Comparison of ENCODE assay signal across 19 cellular contexts in genomic region chr5:27996665-27997064, GRCh38.
DNase-seq lines count a peak whose midpoint lies in the region; ATAC-seq, FAIRE-seq and TF ChIP-seq lines count a peak whose summit lies in the region.
"Had no signal": no experiment of that assay in that cellular context is flagged by ENCODE, and none has a peak within 500 bp of the region (broad histone marks: within the 10 kb centered on the region; RNA-seq: fewer than 3 reads in every experiment).

No MANE protein-coding gene starts in this region.

- no peak overlapping the region for H3K14ac ChIP-seq in neuronal stem cell (ENCODE audit: low read length)

- no peak overlapping the region for H3K18ac ChIP-seq in neuronal stem cell (ENCODE audit: low read length)

- H3K4me3 ChIP-seq in Karpas-422 (ENCODE audit: low read length) (0 out of 2 replicates have a peak overlapping the region, but pooled peaks have one; percentile 14), SU-DHL-6 (ENCODE audit: insufficient read depth, low read length, poor library complexity, severe bottlenecking) (no peak overlapping the region), neuronal stem cell (ENCODE audit: low read length in 2 of 2) (no peak overlapping the region), heart left ventricle (no peak overlapping the region)
- H3K4me3 ChIP-seq: GM23338, HAP-1 had no signal

- TF ChIP-seq CTCF in SU-DHL-6 (IDR thresholded peaks at IDR 0.05; ENCODE audit: insufficient read depth, low read length, poor library complexity, severe bottlenecking) = no peak
- TF ChIP-seq CTCF in heart left ventricle (IDR thresholded peaks at IDR 0.05) = no peak
- no peak for TF ChIP-seq CTCF in GM10266 (IDR thresholded peaks at IDR 0.05; ENCODE audit: control insufficient read depth, insufficient read depth, low read depth, missing control alignments)

- H2AFZ ChIP-seq in Karpas-422 (ENCODE audit: low read length) (no peak overlapping the region), SU-DHL-6 (ENCODE audit: low read depth, low read length, severe bottlenecking) (peak overlapping the region; percentile 62), neuronal stem cell (ENCODE audit: low read length) (peak overlapping the region; percentile 25)

- no peak overlapping the region for H3K23ac ChIP-seq in neuronal stem cell (ENCODE audit: low read depth, low read length, poor library complexity)

- no peaks in the 10 kb centered on the region for H3K4me1 ChIP-seq in Karpas-422 (ENCODE audit: low read length)
- H3K4me1 ChIP-seq in neuronal stem cell (ENCODE audit: control insufficient read depth in 2 of 2, insufficient read depth in 1 of 2, low read depth in 1 of 2, low read length in 2 of 2) = no peaks in the 10 kb centered on the region
- no peaks in the 10 kb centered on the region for H3K4me1 ChIP-seq in heart left ventricle
- H3K4me1 ChIP-seq: HAP-1 had no signal

- DNase-seq in HTR-8/SVneo (ENCODE audit: insufficient read length, low spot score) (no peak), Karpas-422 (peak; percentile 7), neuronal stem cell (ENCODE audit: low spot score) (no peak), DMS153 treated with DMSO at 0.1 percent for 48 hours (lab: John Stamatoyannopoulos, UW; ENCODE audit: unreplicated experiment) (no peak), heart left ventricle (no peak), GM10266 (ENCODE audit: extremely low spot score) (no peak), Right ventricle myocardium superior (no peak)
- DNase-seq: C1 segment of cervical spinal cord; Calu3; CD4-positive, alpha-beta memory T cell; COR-L47; EL; GDM1; HFFc6 had no signal

- H2BK15ac ChIP-seq in neuronal stem cell (ENCODE audit: low read length) = no peak overlapping the region

- no peak overlapping the region for H4K91ac ChIP-seq in neuronal stem cell (ENCODE audit: low read depth, low read length, poor library complexity)

- no peak overlapping the region for H3K4ac ChIP-seq in neuronal stem cell (ENCODE audit: low read length)

- no peak overlapping the region for H3K9ac ChIP-seq in Karpas-422 (ENCODE audit: low read length)
- no peak overlapping the region for H3K9ac ChIP-seq in SU-DHL-6 (ENCODE audit: low read length)
- no peak overlapping the region for H3K9ac ChIP-seq in neuronal stem cell (ENCODE audit: low read depth, low read length, poor library complexity)

- intact Hi-C loops in heart left ventricle (cut with DNase I) (no loop called here), Right ventricle myocardium superior (cut with DNase I) (no loop called here)

- H3K27ac ChIP-seq in Karpas-422 (ENCODE audit: low read length) (no peak overlapping the region), SU-DHL-6 (ENCODE audit: low read depth, low read length) (no peak overlapping the region), neuronal stem cell (replicated peaks; ENCODE audit: low read length) (no peak overlapping the region), heart left ventricle (no peak overlapping the region)

- no CpG with 5 or more reads among the region's 1 CpG for WGBS in neuronal stem cell (ENCODE audit: extremely low coverage in 2 of 2, insufficient read length in 2 of 2, insufficient replicate concordance in 1 of 2), 2 donors
- 0 to 71% (median 33%) methylated on average over 1 of the region's 1 CpG for WGBS in heart left ventricle, 4 donors

- H3K9me3 ChIP-seq in Karpas-422 (ENCODE audit: low read length) (no peaks in the 10 kb centered on the region), SU-DHL-6 (ENCODE audit: insufficient read depth, low read length) (0 out of 2 replicates have a peak, but pooled peaks cover 6% of the 10 kb centered on the region), neuronal stem cell (replicated peaks in 1 of 2; ENCODE audit: control insufficient read depth in 2 of 2, insufficient read depth in 1 of 2, low read depth in 1 of 2, low read length in 2 of 2) (no peaks in the 10 kb centered on the region), heart left ventricle (peaks cover 0 to 9% (median 0%) of the 10 kb centered on the region in 12 donors)
- H3K9me3 ChIP-seq: HAP-1 had no signal

- H3K27me3 ChIP-seq in Karpas-422 (ENCODE audit: low read length) (no peaks in the 10 kb centered on the region), SU-DHL-6 (ENCODE audit: low read length) (no peaks in the 10 kb centered on the region), neuronal stem cell (ENCODE audit: control insufficient read depth in 3 of 3, insufficient read depth in 3 of 3, low read depth in 1 of 3, low read length in 3 of 3) (no peaks in the 10 kb centered on the region), heart left ventricle (no peaks in the 10 kb centered on the region)

- H3F3A ChIP-seq in SU-DHL-6 (ENCODE audit: insufficient read depth) = no peaks in the 10 kb centered on the region

- H2BK12ac ChIP-seq in neuronal stem cell (ENCODE audit: low read length) = peak overlapping the region; percentile 31

- H4K20me1 ChIP-seq in Karpas-422 (ENCODE audit: insufficient read depth, low read depth, low read length) (no peaks in the 10 kb centered on the region), SU-DHL-6 (ENCODE audit: low read depth, low read length) (no peaks in the 10 kb centered on the region)

- H3K9me2 ChIP-seq in Karpas-422 (replicated peaks; ENCODE audit: insufficient read depth, low read length) (no peaks in the 10 kb centered on the region), SU-DHL-6 (replicated peaks; ENCODE audit: insufficient read depth, low read length) (no peaks in the 10 kb centered on the region)

- TF ChIP-seq POLR2A in heart left ventricle (IDR thresholded peaks at IDR 0.05) = no peak

- H2AK5ac ChIP-seq in neuronal stem cell (ENCODE audit: low read depth, low read length) = no peak overlapping the region

- no peak overlapping the region for H3K4me2 ChIP-seq in Karpas-422 (ENCODE audit: low read depth, low read length, poor library complexity, severe bottlenecking)
- H3K4me2 ChIP-seq in SU-DHL-6 (ENCODE audit: low read depth, low read length, poor library complexity, severe bottlenecking) = peak overlapping the region; percentile 38
- H3K4me2 ChIP-seq in neuronal stem cell (ENCODE audit: insufficient read depth, low read length, poor library complexity, severe bottlenecking) = no peak overlapping the region
- H3K4me2 ChIP-seq: GM23338 had no signal

- H2BK120ac ChIP-seq in neuronal stem cell (ENCODE audit: low read depth, low read length) = no peak overlapping the region

- no peak overlapping the region for H2BK5ac ChIP-seq in neuronal stem cell (ENCODE audit: low read length)

- peak; percentile 60 for FAIRE-seq in HTR-8/SVneo (lab: Jason Lieb, UNC)
- FAIRE-seq: GM12891, GM18507 had no signal

- H3K79me2 ChIP-seq in Karpas-422 (ENCODE audit: low read length) (no peaks in the 10 kb centered on the region), SU-DHL-6 (ENCODE audit: insufficient read depth, low read length) (no peaks in the 10 kb centered on the region)

- H4K8ac ChIP-seq in neuronal stem cell (ENCODE audit: low read depth, low read length) = no peak overlapping the region

- no peak for ATAC-seq in heart left ventricle
- ATAC-seq in Right ventricle myocardium superior (ENCODE audit: poor library complexity) = no peak
- ATAC-seq: GM23338 had no signal

- no peaks in the 10 kb centered on the region for H3K79me1 ChIP-seq in neuronal stem cell (ENCODE audit: low read depth, low read length)

- no peaks in the 10 kb centered on the region for H3K36me3 ChIP-seq in Karpas-422 (ENCODE audit: insufficient read depth, low read length)
- H3K36me3 ChIP-seq in SU-DHL-6 (ENCODE audit: low read length) = no peaks in the 10 kb centered on the region
- no peaks in the 10 kb centered on the region for H3K36me3 ChIP-seq in neuronal stem cell (replicated peaks in 1 of 2; ENCODE audit: control insufficient read depth in 2 of 2, insufficient read depth in 2 of 2, low read length in 2 of 2)
- no peaks in the 10 kb centered on the region for H3K36me3 ChIP-seq in heart left ventricle
- H3K36me3 ChIP-seq: HAP-1 had no signal
